ENCODE assay signal across 27 cellular contexts in genomic region chr13:111174377-111174776, GRCh38. TPM values are rescaled to one million over a fixed set of nuclear protein-coding genes. Genes with fewer than 3 reads are reported as not detected.
DNase-seq lines count a peak whose midpoint lies in the region; ATAC-seq and TF ChIP-seq lines count a peak whose summit lies in the region.
"Had no signal": no experiment of that assay in that cellular context is flagged by ENCODE, and none has a peak within 500 bp of the region (broad histone marks: within the 10 kb centered on the region; RNA-seq: fewer than 3 reads in every experiment).

No MANE protein-coding gene starts in this region.

- TF ChIP-seq CTCF in CD8-positive, alpha-beta T cell (IDR thresholded peaks at IDR 0.05) = no peak
- no peak for TF ChIP-seq CTCF in coronary artery (IDR thresholded peaks at IDR 0.05)

- peaks cover 64% of the 10 kb centered on the region for H3K36me3 Mint-ChIP-seq in CD8-positive, alpha-beta T cell
- H3K36me3 Mint-ChIP-seq in naive thymus-derived CD4-positive, alpha-beta T cell = peaks cover 0 to 64% (median 8%) of the 10 kb centered on the region in 5 donors

- no peaks in the 10 kb centered on the region for H3K27me3 ChIP-seq in BLaER1 treated with 17β-estradiol and CSF1 and Interleukin-3, amounts not matched to agents 10 nM and 100 nM
- no peaks in the 10 kb centered on the region for H3K27me3 ChIP-seq in CD8-positive, alpha-beta T cell (ENCODE audit: insufficient read depth, low read length)
- H3K27me3 ChIP-seq in naive thymus-derived CD4-positive, alpha-beta T cell (ENCODE audit: control insufficient read depth in 2 of 2, insufficient read depth in 2 of 2, low read length in 2 of 2) = no peaks in the 10 kb centered on the region
- H3K27me3 ChIP-seq: adrenal gland, pancreas, right lobe of liver had no signal

- peaks cover 57 to 86% (median 70%) of the 10 kb centered on the region in 10 experiments for H3K4me1 ChIP-seq in BLaER1 treated with 17β-estradiol and CSF1 and Interleukin-3, amounts not matched to agents 10 nM and 100 nM
- peaks cover 42% of the 10 kb centered on the region for H3K4me1 ChIP-seq in CD8-positive, alpha-beta T cell (ENCODE audit: insufficient read depth, low read length)
- peaks cover 1 to 63% of the 10 kb centered on the region in 2 donors for H3K4me1 ChIP-seq in naive thymus-derived CD4-positive, alpha-beta T cell (ENCODE audit: control insufficient read depth in 2 of 2, insufficient read depth in 2 of 2, low read length in 2 of 2)

- H3K4me1 Mint-ChIP-seq in CD8-positive, alpha-beta T cell (ENCODE audit: low read depth) = peaks cover 76% of the 10 kb centered on the region
- peaks cover 52 to 96% (median 90%) of the 10 kb centered on the region in 7 donors for H3K4me1 Mint-ChIP-seq in naive thymus-derived CD4-positive, alpha-beta T cell

- no peak for ATAC-seq in CD8-positive, alpha-beta T cell
- ATAC-seq in naive thymus-derived CD4-positive, alpha-beta T cell = no peak
- ATAC-seq in HG03108 (IDR thresholded peaks at IDR 0.05; ENCODE audit: unreplicated experiment) (no peak), HG02588 (IDR thresholded peaks at IDR 0.05; ENCODE audit: unreplicated experiment) (no peak)
- ATAC-seq: activated CD8-positive, alpha-beta T cell treated with anti-CD3 and anti-CD28 coated beads for 36 hours; pancreas; right lobe of liver; stimulated activated memory B cell treated with anti-CD40 and anti-IgM and Interleukin-4, amounts not matched to agents 10 μg/mL and 1 μg/mL and 100 μg/mL, for 72 hours had no signal

- in situ Hi-C loops in ACHN (cut with HindIII; ENCODE audit: low pct_ligation_motif_present, low pct_unique_long_range_greater_than_20kb, low sequenced_read_pairs) = no loop called here

- H3K4me3 ChIP-seq in BLaER1 treated with 17β-estradiol and CSF1 and Interleukin-3, amounts not matched to agents 10 nM and 100 nM = peak overlapping the region in 1 of 10 experiments; percentile 5; a peak in 1 of 20 replicates
- no peak overlapping the region for H3K4me3 ChIP-seq in CD8-positive, alpha-beta T cell (ENCODE audit: low read depth, low read length)
- no peak overlapping the region for H3K4me3 ChIP-seq in coronary artery
- H3K4me3 ChIP-seq in naive thymus-derived CD4-positive, alpha-beta T cell (ENCODE audit: low read length) = no peak overlapping the region
- H3K4me3 ChIP-seq: adrenal gland, pancreas, right lobe of liver had no signal

- peak overlapping the region; percentile 34 to 99 (median 90); a peak in 21 of 22 replicates for H3K4me2 ChIP-seq in BLaER1 treated with 17β-estradiol and CSF1 and Interleukin-3, amounts not matched to agents 10 nM and 100 nM

- CTCF ChIA-PET in CD8-positive, alpha-beta T cell (lab: Charles Lee) = no interaction called here
- CTCF ChIA-PET in naive thymus-derived CD4-positive, alpha-beta T cell (lab: Charles Lee) = interaction anchor here (0.9 kb wide), 1 partner anchor 9 kb away, joined by 5 read pairs; no protein-coding TSS in a partner anchor

- H3K36me3 ChIP-seq in BLaER1 treated with 17β-estradiol and CSF1 and Interleukin-3, amounts not matched to agents 10 nM and 100 nM = peaks cover 25 to 57% (median 34%) of the 10 kb centered on the region in 11 experiments
- no peaks in the 10 kb centered on the region for H3K36me3 ChIP-seq in CD8-positive, alpha-beta T cell (ENCODE audit: insufficient read depth, low read length)
- H3K36me3 ChIP-seq in naive thymus-derived CD4-positive, alpha-beta T cell (ENCODE audit: control insufficient read depth in 2 of 3, insufficient read depth in 3 of 3, low read length in 3 of 3) = peaks cover 0 to 8% (median 0%) of the 10 kb centered on the region in 3 experiments
- H3K36me3 ChIP-seq: adrenal gland, pancreas, right lobe of liver had no signal

- POLR2A ChIA-PET in CD8-positive, alpha-beta T cell (lab: Charles Lee) = interaction anchor here (1.4 kb wide), 1 partner anchor 15 kb away, joined by 4 read pairs; no protein-coding TSS in a partner anchor
- POLR2A ChIA-PET in naive thymus-derived CD4-positive, alpha-beta T cell (lab: Charles Lee) = interaction anchor here (0.8 to 1.3 kb wide), 4 partner anchors 11 to 17 kb away, joined by 3 to 6 read pairs (median 4); no protein-coding TSS in a partner anchor

- H3K9me3 ChIP-seq in BLaER1 treated with 17β-estradiol and CSF1 and Interleukin-3, amounts not matched to agents 10 nM and 100 nM (replicated peaks in 1 of 11) = peaks cover 0 to 19% (median 12%) of the 10 kb centered on the region in 11 experiments; a peak in 20 of 22 replicates
- H3K9me3 ChIP-seq in CD8-positive, alpha-beta T cell (ENCODE audit: low read length) = no peaks in the 10 kb centered on the region
- no peaks in the 10 kb centered on the region for H3K9me3 ChIP-seq in naive thymus-derived CD4-positive, alpha-beta T cell (ENCODE audit: control insufficient read depth in 2 of 3, low read length in 3 of 3)
- H3K9me3 ChIP-seq: adrenal gland, pancreas, right lobe of liver had no signal

- intact Hi-C loops in CD8-positive, alpha-beta T cell (cut with DNase I, micrococcal nuclease) = loop anchor here in 1 of 2 experiments (2.0 kb wide), 1 partner anchor 40 kb away; no protein-coding TSS in a partner anchor
- intact Hi-C loops in naive thymus-derived CD4-positive, alpha-beta T cell (cut with micrococcal nuclease) = no loop called here

- H3K9ac ChIP-seq in BLaER1 treated with 17β-estradiol and CSF1 and Interleukin-3, amounts not matched to agents 10 nM and 100 nM = peak overlapping the region in 7 of 11 experiments; percentile 2 to 57 (median 52); a peak in 12 of 22 replicates

- no peaks in the 10 kb centered on the region for H3K27me3 Mint-ChIP-seq in CD8-positive, alpha-beta T cell (ENCODE audit: low read depth)
- no peaks in the 10 kb centered on the region for H3K27me3 Mint-ChIP-seq in naive thymus-derived CD4-positive, alpha-beta T cell
- H3K27me3 Mint-ChIP-seq: activated CD8-positive, alpha-beta T cell treated with anti-CD3 and anti-CD28 coated beads for 36 hours; brain; stimulated activated memory B cell treated with anti-CD40 and anti-IgM and Interleukin-4, amounts not matched to agents 10 μg/mL and 1 μg/mL and 100 μg/mL, for 72 hours had no signal

- H4K20me1 ChIP-seq in BLaER1 treated with 17β-estradiol and CSF1 and Interleukin-3, amounts not matched to agents 10 nM and 100 nM = peaks cover 10 to 96% (median 74%) of the 10 kb centered on the region in 11 experiments; a peak in 17 of 22 replicates

- no peak for DNase-seq in CD8-positive, alpha-beta T cell
- DNase-seq in coronary artery (ENCODE audit: low spot score) (no peak), NCI-H1930 (lab: John Stamatoyannopoulos, UW) (no peak), ACHN (no peak)
- DNase-seq in naive thymus-derived CD4-positive, alpha-beta T cell = no peak
- DNase-seq: activated CD4-positive, CD25-positive, alpha-beta regulatory T cell treated with anti-CD3 and anti-CD28 coated beads, Interleukin-2, amount 50 U/mL, for 72 hours; activated CD8-positive, alpha-beta T cell treated with anti-CD3 and anti-CD28 coated beads for 36 hours; activated gamma-delta T cell treated with Interleukin-2 at 50 U/mL for 16 hours; activated T-cell treated with anti-CD3 and anti-CD28 coated beads for 4 hours; adrenal gland; cerebellar nuclear complex; GOT3; IMR-90; NCI-H446 treated with DMSO at 0.1 percent for 48 hours; pancreas; right lobe of liver; stimulated activated CD4-positive, alpha-beta T cell treated with anti-CD3 and anti-CD28 coated beads, Interleukin-12 subunit alpha, Interleukin-12 subunit beta, amount 100 ng/mL, for 4 hours; stimulated activated CD4-positive, alpha-beta T cell treated with anti-CD3 and anti-CD28 coated beads, Interleukin-4, amount 100 ng/mL, for 24 hours had no signal

- H3K27ac ChIP-seq in BLaER1 treated with 17β-estradiol and CSF1 and Interleukin-3, amounts not matched to agents 10 nM and 100 nM = peak overlapping the region in 7 of 11 experiments; percentile 8 to 88 (median 80); a peak in 14 of 22 replicates
- no peak overlapping the region for H3K27ac ChIP-seq in CD8-positive, alpha-beta T cell (ENCODE audit: low read depth, low read length)
- H3K27ac ChIP-seq in coronary artery = peak overlapping the region; percentile 94 to 97
- no peak overlapping the region for H3K27ac ChIP-seq in naive thymus-derived CD4-positive, alpha-beta T cell (ENCODE audit: low read depth, low read length)
- H3K27ac ChIP-seq: adrenal gland, C4-2B, epithelial cell of prostate, pancreas, right lobe of liver, RWPE1 had no signal

- H3K4me3 Mint-ChIP-seq in CD8-positive, alpha-beta T cell = no peak overlapping the region
- H3K4me3 Mint-ChIP-seq in naive thymus-derived CD4-positive, alpha-beta T cell = peak overlapping the region in 3 of 10 donors; percentile 16 to 72 (median 42)
- H3K4me3 Mint-ChIP-seq: activated CD8-positive, alpha-beta T cell treated with anti-CD3 and anti-CD28 coated beads for 36 hours; brain; stimulated activated memory B cell treated with anti-CD40 and anti-IgM and Interleukin-4, amounts not matched to agents 10 μg/mL and 1 μg/mL and 100 μg/mL, for 72 hours; T-helper 1 cell treated with Interleukin-12 subunit alpha and Interleukin-12 subunit beta and Interleukin-4 antibody, amounts not matched to agents 30 μg/mL and 1 μg/mL, for 36 hours had no signal

- peak overlapping the region; percentile 23 for H3K27ac Mint-ChIP-seq in CD8-positive, alpha-beta T cell
- H3K27ac Mint-ChIP-seq in naive thymus-derived CD4-positive, alpha-beta T cell = peak overlapping the region in 7 of 9 donors; percentile 30 to 100 (median 92)

- no peaks in the 10 kb centered on the region for H3K9me3 Mint-ChIP-seq in CD8-positive, alpha-beta T cell
- peaks cover 0 to 13% (median 0%) of the 10 kb centered on the region in 11 donors for H3K9me3 Mint-ChIP-seq in naive thymus-derived CD4-positive, alpha-beta T cell
- H3K9me3 Mint-ChIP-seq: brain had no signal

RNA-seq across cellular contexts. Expression of gene ARHGEF7, which starts 59.3 kb away (rescaled TPM):
- 100 to 1,000 TPM; 163 to 178 TPM for total RNA-seq in CD8-positive, alpha-beta T cell
- 10 to 100 TPM; 75.3 to 84.0 (median 82.3) TPM for total RNA-seq in naive thymus-derived CD4-positive, alpha-beta T cell
- polyA plus RNA-seq in naive thymus-derived CD4-positive, alpha-beta T cell = 10 to 100 TPM in 1 of 2 donors, 1 to 10 TPM in 1; 10.0 to 14.7 TPM

Comparison
In these comparisons a context has a peak if more than half of its experiments do, and no peak if none do; other contexts are left out.
1. H3K27ac ChIP-seq: peak in BLaER1 treated with 17β-estradiol and CSF1 and Interleukin-3, amounts not matched to agents 10 nM and 100 nM (7 of 11) and coronary artery (2 of 2); none in CD8-positive, alpha-beta T cell (single experiment) and naive thymus-derived CD4-positive, alpha-beta T cell (single experiment).